ENCODE assay signal across 8 cellular contexts in the genomic region with DNA sequence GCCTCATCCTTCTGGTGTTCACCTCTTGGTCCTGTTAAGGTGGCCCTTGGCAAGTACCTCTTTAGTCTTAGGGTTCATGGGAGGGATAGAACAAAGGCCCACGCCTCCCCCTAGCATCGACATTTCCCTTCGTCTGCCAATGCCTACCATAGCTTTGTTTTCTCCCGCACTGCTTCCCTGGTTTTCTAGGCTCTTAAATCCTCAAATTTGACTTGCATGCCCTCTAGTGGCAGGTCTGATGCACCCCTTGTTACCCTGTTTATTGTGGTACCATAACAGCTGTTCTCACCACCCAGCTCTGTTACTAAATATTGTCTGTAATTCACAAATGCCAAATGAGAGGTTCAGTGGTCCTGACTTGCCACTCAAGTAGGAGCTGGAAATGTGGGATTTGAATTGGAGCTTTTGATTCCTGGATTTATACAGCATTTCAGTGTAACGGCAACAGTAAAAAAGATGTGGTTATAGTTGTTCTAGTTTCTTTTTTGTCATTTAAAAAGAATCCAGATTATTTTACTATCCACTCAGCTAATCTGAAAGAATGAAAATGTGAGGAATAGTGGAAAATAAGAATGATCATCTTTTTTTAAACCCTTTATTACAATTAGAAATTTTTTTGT.
DNase-seq lines count a peak whose midpoint lies in the region; ATAC-seq and TF ChIP-seq lines count a peak whose summit lies in the region.

No MANE protein-coding gene starts in this region.

- intact Hi-C loops in adrenal gland (cut with DNase I) (loop anchor here in 1 of 2 donors (10.0 kb wide), 1 partner anchor 162 kb away; no protein-coding TSS in a partner anchor), left ventricle myocardium inferior (cut with micrococcal nuclease) (loop anchor here (10.0 kb wide), 2 partner anchors 162 to 222 kb away; no protein-coding TSS in a partner anchor)

- WGBS in adrenal gland, 4 donors: 17 to 24% (median 22%) methylated on average over 5 of the region's 5 CpGs

- no peaks in the 10 kb centered on the region for H3K36me3 ChIP-seq in SJSA1
- no peaks in the 10 kb centered on the region for H3K36me3 ChIP-seq in adrenal gland (replicated peaks in 1 of 2)
- no peaks in the 10 kb centered on the region for H3K36me3 ChIP-seq in left ventricle myocardium inferior

- DNase-seq in AG08396 (ENCODE audit: low spot score) (peak; percentile 48), NCI-H1092 (lab: John Stamatoyannopoulos, UW) (peak; percentile 62), SJSA1 (ENCODE audit: low read depth in 1 of 2, low spot score in 2 of 2) (peak; percentile 20 to 56), adrenal gland (peak; percentile 64 to 91 (median 75)), left ventricle myocardium inferior (peak; percentile 24), retinal pigment epithelial cell (ENCODE audit: low read depth) (peak; percentile 34)

- ATAC-seq in GM18867 (IDR thresholded peaks at IDR 0.05; ENCODE audit: unreplicated experiment) (peak; percentile 74), GM21447 (IDR thresholded peaks at IDR 0.05; ENCODE audit: unreplicated experiment) (no peak)

- H3K9me3 ChIP-seq in SJSA1 (replicated peaks): no peaks in the 10 kb centered on the region
- H3K9me3 ChIP-seq in adrenal gland (replicated peaks in 1 of 3): no peaks in the 10 kb centered on the region
- H3K9me3 ChIP-seq in left ventricle myocardium inferior (replicated peaks): no peaks in the 10 kb centered on the region

- no peaks in the 10 kb centered on the region for H3K4me1 ChIP-seq in SJSA1 (replicated peaks)
- H3K4me1 ChIP-seq in adrenal gland (replicated peaks in 1 of 2): no peaks in the 10 kb centered on the region
- no peaks in the 10 kb centered on the region for H3K4me1 ChIP-seq in left ventricle myocardium inferior

- H3K27ac ChIP-seq in SJSA1 (no peak overlapping the region), adrenal gland (peak overlapping the region in 1 of 5 donors; percentile 7), left ventricle myocardium inferior (replicated peaks) (no peak overlapping the region)

- H3K27me3 ChIP-seq in SJSA1 (replicated peaks) (no peaks in the 10 kb centered on the region), adrenal gland (no peaks in the 10 kb centered on the region), left ventricle myocardium inferior (ENCODE audit: low read depth) (no peaks in the 10 kb centered on the region)

- TF ChIP-seq CTCF in adrenal gland (IDR thresholded peaks at IDR 0.05) (peak; percentile 69 to 85 (median 74)), left ventricle myocardium inferior (IDR thresholded peaks at IDR 0.05; ENCODE audit: borderline replicate concordance) (peak; percentile 70), retinal pigment epithelial cell (conservative IDR thresholded peaks at IDR 0.05; ENCODE audit: low read depth, low read length) (peak; percentile 90)

- H3K4me3 ChIP-seq in SJSA1: no peak overlapping the region
- no peak overlapping the region for H3K4me3 ChIP-seq in adrenal gland
- no peak overlapping the region for H3K4me3 ChIP-seq in left ventricle myocardium inferior
- no peak overlapping the region for H3K4me3 ChIP-seq in retinal pigment epithelial cell (ENCODE audit: low read length)

- no peak for TF ChIP-seq POLR2A in adrenal gland (IDR thresholded peaks at IDR 0.05)

Comparison
In these comparisons a context has a peak if more than half of its experiments do, and no peak if none do; other contexts are left out.
1. DNase-seq: peak in every context shown above with its lines; median percentile 75 in adrenal gland; 62 in NCI-H1092; 48 in AG08396; 38 in SJSA1; 34 in retinal pigment epithelial cell; 24 in left ventricle myocardium inferior.